ENCODE assay signal across 1 cellular context in genomic region chr14:49057838-49058510, GRCh38.
A peak's percentile ranks its signal among the peaks of the same experiment; 100 is the strongest.
TF ChIP-seq lines count a peak whose summit lies in the region.

No MANE protein-coding gene starts in this region.

TF ChIP-seq in HepG2, 621 proteins besides CTCF, POLR2A, EP300 and RAD21 (continued from another document and continues in another):
- TF ChIP-seq ZNF768 (CRISPR knock-in tag; IDR thresholded peaks at IDR 0.05) (no peak), REXO4 (CRISPR knock-in tag; IDR thresholded peaks at IDR 0.05; ENCODE audit: borderline replicate concordance) (no peak), CREM (IDR thresholded peaks at IDR 0.05) (peak; percentile 51; the same call in 1 of the 2 replicates), CREM (CRISPR knock-in tag; IDR thresholded peaks at IDR 0.05) (no peak), SIX1 (CRISPR knock-in tag; IDR thresholded peaks at IDR 0.05; ENCODE audit: borderline replicate concordance) (peak; percentile 43; the same call in 1 of the 2 replicates), PAXIP1 (CRISPR knock-in tag; conservative IDR thresholded peaks at IDR 0.05) (peak; percentile 75), SALL1 (CRISPR knock-in tag; IDR thresholded peaks at IDR 0.05) (no peak), ZSCAN9 (CRISPR knock-in tag; IDR thresholded peaks at IDR 0.05; ENCODE audit: borderline replicate concordance) (no peak), ZNF780A (CRISPR knock-in tag; IDR thresholded peaks at IDR 0.05) (no peak), NFKB2 (CRISPR knock-in tag; IDR thresholded peaks at IDR 0.05; ENCODE audit: borderline replicate concordance) (no peak), ZNF124 (CRISPR knock-in tag; IDR thresholded peaks at IDR 0.05) (no peak), ZNF460 (CRISPR knock-in tag; IDR thresholded peaks at IDR 0.05; ENCODE audit: borderline replicate concordance) (no peak), NPAS2 (CRISPR knock-in tag; IDR thresholded peaks at IDR 0.05; ENCODE audit: borderline replicate concordance) (no peak), ZNF567 (CRISPR knock-in tag; IDR thresholded peaks at IDR 0.05; ENCODE audit: borderline replicate concordance) (no peak), ZNF773 (CRISPR knock-in tag; IDR thresholded peaks at IDR 0.05; ENCODE audit: borderline replicate concordance) (no peak), HIVEP1 (CRISPR knock-in tag; IDR thresholded peaks at IDR 0.05) (no peak), NKX3-1 (CRISPR knock-in tag; IDR thresholded peaks at IDR 0.05) (0 out of 2 replicates have a peak, but pooled peaks have one; percentile 11), ZBTB42 (CRISPR knock-in tag; IDR thresholded peaks at IDR 0.05) (no peak), SOX6 (IDR thresholded peaks at IDR 0.05) (no peak), SOX6 (CRISPR knock-in tag; IDR thresholded peaks at IDR 0.05) (peak; percentile 59), ZNF382 (CRISPR knock-in tag; IDR thresholded peaks at IDR 0.05; ENCODE audit: borderline replicate concordance) (no peak), NFIC (IDR thresholded peaks at IDR 0.05; ENCODE audit: low read length) (peak; percentile 70; the same call in 1 of the 2 replicates), ZNF143 (CRISPR knock-in tag; IDR thresholded peaks at IDR 0.05) (no peak), MBNL3 (CRISPR knock-in tag; conservative IDR thresholded peaks at IDR 0.05) (no peak), AHDC1 (CRISPR knock-in tag; IDR thresholded peaks at IDR 0.05; ENCODE audit: borderline replicate concordance) (peak; percentile 90), NAIF1 (CRISPR knock-in tag; IDR thresholded peaks at IDR 0.05; ENCODE audit: borderline replicate concordance) (no peak), FOXP4 (CRISPR knock-in tag; IDR thresholded peaks at IDR 0.05) (peak; percentile 26; the same call in 1 of the 2 replicates), RFX1 (IDR thresholded peaks at IDR 0.05) (no peak), IRF1 (CRISPR knock-in tag; IDR thresholded peaks at IDR 0.05; ENCODE audit: low read depth) (no peak), ATAD3A (CRISPR knock-in tag; IDR thresholded peaks at IDR 0.05) (no peak), ZNF720 (CRISPR knock-in tag; IDR thresholded peaks at IDR 0.05) (no peak), MLLT10 (CRISPR knock-in tag; IDR thresholded peaks at IDR 0.05) (no peak), ZNF383 (CRISPR knock-in tag; IDR thresholded peaks at IDR 0.05; ENCODE audit: borderline replicate concordance) (no peak), SIN3A (IDR thresholded peaks at IDR 0.05; ENCODE audit: borderline replicate concordance, low read depth, low read length) (no peak), MAZ (IDR thresholded peaks at IDR 0.05; ENCODE audit: borderline replicate concordance, low read depth, low read length) (no peak), MAZ (CRISPR knock-in tag; IDR thresholded peaks at IDR 0.05; ENCODE audit: low read depth) (no peak), ZFP91 (CRISPR knock-in tag; IDR thresholded peaks at IDR 0.05; ENCODE audit: borderline replicate concordance) (no peak), STAT5B (CRISPR knock-in tag; IDR thresholded peaks at IDR 0.05) (no peak), ZMYM4 (CRISPR knock-in tag; IDR thresholded peaks at IDR 0.05) (peak; percentile 24; the same call in 1 of the 2 replicates), ZNF282 (IDR thresholded peaks at IDR 0.05; ENCODE audit: partially characterized antibody) (no peak), ZNF570 (CRISPR knock-in tag; IDR thresholded peaks at IDR 0.05; ENCODE audit: borderline replicate concordance) (no peak), GATAD2A (CRISPR knock-in tag; IDR thresholded peaks at IDR 0.05) (peak; percentile 67), SMARCE1 (IDR thresholded peaks at IDR 0.05; ENCODE audit: borderline replicate concordance) (no peak), ZNF512B (CRISPR knock-in tag; IDR thresholded peaks at IDR 0.05; ENCODE audit: borderline replicate concordance) (no peak), DMTF1 (CRISPR knock-in tag; IDR thresholded peaks at IDR 0.05) (no peak), KAT2B (IDR thresholded peaks at IDR 0.05; ENCODE audit: borderline replicate concordance, low read depth, low read length) (no peak), ATF1 (CRISPR knock-in tag; IDR thresholded peaks at IDR 0.05) (no peak), SNRNP70 (IDR thresholded peaks at IDR 0.05; ENCODE audit: low read depth, low read length) (no peak), ZNF253 (CRISPR knock-in tag; IDR thresholded peaks at IDR 0.05; ENCODE audit: borderline replicate concordance) (no peak), ZNF547 (CRISPR knock-in tag; IDR thresholded peaks at IDR 0.05) (no peak), ZNF432 (CRISPR knock-in tag; IDR thresholded peaks at IDR 0.05; ENCODE audit: borderline replicate concordance) (no peak), ZNF670 (CRISPR knock-in tag; IDR thresholded peaks at IDR 0.05; ENCODE audit: borderline replicate concordance) (no peak)
